In genomic region chr1:153040950-153041631, GRCh38 we compare ENCODE assay signal across 18 cellular contexts. TPM values are rescaled to one million over a fixed set of nuclear protein-coding genes. Genes with fewer than 3 reads are reported as not detected.
A peak's percentile ranks its signal among the peaks of the same experiment; 100 is the strongest.
DNase-seq lines count a peak whose midpoint lies in the region; ATAC-seq, FAIRE-seq and TF ChIP-seq lines count a peak whose summit lies in the region.
"Had no signal": no experiment of that assay in that cellular context is flagged by ENCODE, and none has a peak within 500 bp of the region (broad histone marks: within the 10 kb centered on the region; RNA-seq: fewer than 3 reads in every experiment).

SPRR2D (minus strand) TSS chr1:153041120; CDS start chr1:153040346, 774 bp downstream.

- no peak within 1 kb of the TSS for H2BK120ac ChIP-seq in mesenchymal stem cell (ENCODE audit: low read depth, low read length)

- no peak within 1 kb of the TSS for H3K27ac ChIP-seq in breast epithelium
- H3K27ac ChIP-seq in K562 (ENCODE audit: extremely low read depth, low read depth, low read length), result peak within 1 kb of the TSS; percentile 57; the same call in 2 of the 3 replicates
- H3K27ac ChIP-seq in foreskin keratinocyte, result peak within 1 kb of the TSS; percentile 89
- H3K27ac ChIP-seq in mesenchymal stem cell (ENCODE audit: low read length, poor library complexity, severe bottlenecking), result no peak within 1 kb of the TSS
- H3K27ac ChIP-seq: Peyer's patch had no signal

- H3K4me3 ChIP-seq in breast epithelium (no peak within 1 kb of the TSS), K562 (no peak within 1 kb of the TSS), mesenchymal stem cell (ENCODE audit: insufficient read depth in 1 of 2, low read depth in 1 of 2, low read length in 2 of 2) (no peak within 1 kb of the TSS)
- H3K4me3 ChIP-seq: Peyer's patch had no signal

- H3K9me1 ChIP-seq in K562 (ENCODE audit: control insufficient read depth, insufficient read depth, low read length), result no peaks in the 10 kb centered on the region

- H3K23ac ChIP-seq in mesenchymal stem cell (ENCODE audit: low read length in 2 of 2), result no peak within 1 kb of the TSS

- CTCF ChIA-PET in MCF 10A (lab: Yijun Ruan, JAX), result interaction anchor here (0.6 to 2.2 kb wide), 6 partner anchors 8 to 306 kb away, joined by 3 to 8 read pairs (median 4); no protein-coding TSS in a partner anchor
- CTCF ChIA-PET in K562 (lab: Yijun Ruan, JAX; ENCODE audit: low intra/inter-chr PET ratio), result no interaction called here

- no peak within 1 kb of the TSS for H4K91ac ChIP-seq in mesenchymal stem cell (ENCODE audit: low read length)

- TF ChIP-seq CTCF in MCF 10A (IDR thresholded peaks at IDR 0.05; ENCODE audit: unreplicated experiment) (no peak), breast epithelium (IDR thresholded peaks at IDR 0.05) (no peak), K562 (IDR thresholded peaks at IDR 0.05 in 2 of 3, conservative IDR thresholded peaks at IDR 0.05 in 1 of 3; ENCODE audit: insufficient read depth in 2 of 3, low read depth in 1 of 3, low read length in 3 of 3) (no peak), foreskin keratinocyte (conservative IDR thresholded peaks at IDR 0.05) (peak; percentile 21)

- H3K4ac ChIP-seq in mesenchymal stem cell (ENCODE audit: low read depth in 1 of 2, low read length in 2 of 2), result no peak within 1 kb of the TSS

- BruUV-seq in MCF 10A (replicated peaks; lab: Mats Ljungman, UMichigan) (no TSS peak), K562 (replicated peaks; lab: Mats Ljungman, UMichigan) (no TSS peak)

- DNase-seq in MCF 10A (ENCODE audit: unreplicated experiment) (peak; percentile 54), breast epithelium (ENCODE audit: low spot score in 2 of 2) (no peak), K562 (ENCODE audit: extremely low read depth in 1 of 4, low spot score in 3 of 4) (peak in 1 of 4 experiments; percentile 35), foreskin keratinocyte (peak; percentile 78 to 82), NCI-H1930 (lab: John Stamatoyannopoulos, UW) (no peak), mesenchymal stem cell (no peak)
- no peak for DNase-seq in activated T-cell treated with anti-CD3 and anti-CD28 coated beads, Interleukin-2, amount 50 U/mL, for 48 hours
- DNase-seq: C1 segment of cervical spinal cord, Karpas-422, NCI-H1105, NCI-H2171, NCI-H82, Peyer's patch, Right ventricle myocardium superior, SK-N-SH had no signal

- peaks cover 30% of the 10 kb centered on the region for H3K4me1 Mint-ChIP-seq in MCF 10A (ENCODE audit: insufficient read depth, unreplicated experiment)

- TF ChIP-seq RAD21 in K562 (CRISPR knock-in tag; conservative IDR thresholded peaks at IDR 0.05 in 1 of 2, IDR thresholded peaks at IDR 0.05 in 1 of 2), result no peak

- H3K9ac ChIP-seq in K562 (ENCODE audit: insufficient read depth in 1 of 2, low read depth in 2 of 2, low read length in 2 of 2) (0 out of 4 replicates have a peak within 1 kb of the TSS, but pooled peaks of 1 of the 2 experiments have one; percentile 6), mesenchymal stem cell (ENCODE audit: low read length) (no peak within 1 kb of the TSS)
- H3K9ac ChIP-seq: SK-N-SH had no signal

- peak within 1 kb of the TSS; percentile 24; the same call in 1 of the 2 replicates for H3K4me2 ChIP-seq in K562 (ENCODE audit: insufficient read depth, low read length)
- H3K4me2 ChIP-seq in mesenchymal stem cell (ENCODE audit: low read length, poor library complexity, severe bottlenecking), result no peak within 1 kb of the TSS
- H3K4me2 ChIP-seq: SK-N-SH had no signal

- no peak for TF ChIP-seq POLR2A in breast epithelium (IDR thresholded peaks at IDR 0.05)
- TF ChIP-seq POLR2A in K562 (conservative IDR thresholded peaks at IDR 0.05), result no peak

- no peaks in the 10 kb centered on the region for H3K9me3 Mint-ChIP-seq in MCF 10A (ENCODE audit: unreplicated experiment)

- H2AFZ ChIP-seq in K562 (ENCODE audit: low read depth, low read length), result peak within 1 kb of the TSS; percentile 3; the same call in 1 of the 2 replicates
- H2AFZ ChIP-seq in mesenchymal stem cell (ENCODE audit: low read depth, low read length), result no peak within 1 kb of the TSS

- H4K8ac ChIP-seq in mesenchymal stem cell (ENCODE audit: low read length), result no peak within 1 kb of the TSS

- no peak within 1 kb of the TSS for H3K18ac ChIP-seq in mesenchymal stem cell (ENCODE audit: low read depth in 1 of 2, low read length in 2 of 2)

- H3K27me3 Mint-ChIP-seq in MCF 10A (ENCODE audit: insufficient read depth, unreplicated experiment), result no peaks in the 10 kb centered on the region

- H3K14ac ChIP-seq in mesenchymal stem cell (ENCODE audit: low read length in 2 of 2), result no peak within 1 kb of the TSS

- intact Hi-C loops in MCF 10A (cut with micrococcal nuclease) (loop anchor here (1.0 kb wide), 1 partner anchor 59 kb away; no protein-coding TSS in a partner anchor), breast epithelium (cut with DNase I; ENCODE audit: low total_unique reads) (no loop called here), K562 (cut with micrococcal nuclease) (no loop called here)

- POLR2A ChIA-PET in MCF 10A (lab: Yijun Ruan, JAX) (interaction anchor here (0.6 to 1.2 kb wide), 3 partner anchors 15 to 155 kb away, joined by 3 read pairs; no protein-coding TSS in a partner anchor), K562 (lab: Yijun Ruan, JAX) (no interaction called here)

- no peaks in the 10 kb centered on the region for H3K79me1 ChIP-seq in mesenchymal stem cell (replicated peaks; ENCODE audit: low read length, poor library complexity, severe bottlenecking)

- in situ Hi-C loops in K562 (cut with MboI), result no loop called here

- no peak for TF ChIP-seq EP300 in K562 (IDR thresholded peaks at IDR 0.05; ENCODE audit: low read length)

- FAIRE-seq in K562 (lab: Jason Lieb, UNC), result no peak
- FAIRE-seq: A204.1, H54 had no signal

- ATAC-seq in K562 (peak; percentile 83), foreskin keratinocyte (peak; percentile 88), GM19328 (IDR thresholded peaks at IDR 0.05; ENCODE audit: unreplicated experiment) (no peak)

- H3K4me1 ChIP-seq in breast epithelium, result no peaks in the 10 kb centered on the region
- H3K4me1 ChIP-seq in K562 (replicated peaks in 1 of 2; ENCODE audit: control insufficient read depth in 2 of 2, insufficient read depth in 2 of 2, low read length in 2 of 2), result peaks cover 0 to 22% of the 10 kb centered on the region in 2 experiments; a peak in 3 of 5 replicates
- peaks cover 17% of the 10 kb centered on the region for H3K4me1 ChIP-seq in foreskin keratinocyte
- no peaks in the 10 kb centered on the region for H3K4me1 ChIP-seq in mesenchymal stem cell (ENCODE audit: control insufficient read depth, insufficient read depth, low read depth, low read length)
- H3K4me1 ChIP-seq: Peyer's patch had no signal

- H3K36me3 ChIP-seq in breast epithelium, result no peaks in the 10 kb centered on the region
- no peaks in the 10 kb centered on the region for H3K36me3 ChIP-seq in K562 (ENCODE audit: control insufficient read depth, insufficient read depth, low read length)
- H3K36me3 ChIP-seq in mesenchymal stem cell (ENCODE audit: control insufficient read depth in 1 of 2, insufficient read depth in 2 of 2, low read depth in 1 of 2, low read length in 2 of 2), result no peaks in the 10 kb centered on the region
- H3K36me3 ChIP-seq: Peyer's patch had no signal

- no peaks in the 10 kb centered on the region for H4K20me1 ChIP-seq in K562 (replicated peaks; ENCODE audit: control insufficient read depth, insufficient read depth, low read length)

- H3K9me3 ChIP-seq in breast epithelium (no peaks in the 10 kb centered on the region), K562 (replicated peaks; ENCODE audit: control insufficient read depth, insufficient read depth, low read depth, low read length) (no peaks in the 10 kb centered on the region), mesenchymal stem cell (ENCODE audit: control insufficient read depth, low read length) (no peaks in the 10 kb centered on the region)
- H3K9me3 ChIP-seq: Peyer's patch, SK-N-SH had no signal

- no peaks in the 10 kb centered on the region for H3K79me2 ChIP-seq in K562 (ENCODE audit: control insufficient read depth, insufficient read depth, low read length)

- no peak within 1 kb of the TSS for H2BK5ac ChIP-seq in mesenchymal stem cell (ENCODE audit: low read depth, low read length, poor library complexity, severe bottlenecking)

- WGBS in K562 (ENCODE audit: insufficient coverage, low coverage, missing lambda C conversion rate), result 1% methylated on average over 4 of the region's 4 CpGs
- 56% methylated on average over 4 of the region's 4 CpGs for WGBS in mesenchymal stem cell

- no peak within 1 kb of the TSS for H2AK5ac ChIP-seq in mesenchymal stem cell (ENCODE audit: low read length, severe bottlenecking)

- peak within 1 kb of the TSS; percentile 89 for H3K27ac Mint-ChIP-seq in MCF 10A (ENCODE audit: low read depth, unreplicated experiment)

- no peaks in the 10 kb centered on the region for H3K36me3 Mint-ChIP-seq in MCF 10A (ENCODE audit: insufficient read depth, unreplicated experiment)

- H3K27me3 ChIP-seq in breast epithelium (no peaks in the 10 kb centered on the region), K562 (ENCODE audit: control insufficient read depth in 2 of 2, insufficient read depth in 2 of 2, low read length in 2 of 2) (no peaks in the 10 kb centered on the region), foreskin keratinocyte (no peaks in the 10 kb centered on the region), mesenchymal stem cell (ENCODE audit: control insufficient read depth in 1 of 2, insufficient read depth in 1 of 2, low read length in 2 of 2) (peaks cover 0 to 6% of the 10 kb centered on the region in 2 experiments)
- H3K27me3 ChIP-seq: Peyer's patch had no signal

- H3K4me3 Mint-ChIP-seq in MCF 10A (ENCODE audit: unreplicated experiment), result peak within 1 kb of the TSS; percentile 37

- no peak within 1 kb of the TSS for H2BK12ac ChIP-seq in mesenchymal stem cell (ENCODE audit: low read length in 2 of 2)

- no peak within 1 kb of the TSS for H2BK15ac ChIP-seq in mesenchymal stem cell (ENCODE audit: low read depth, poor library complexity, severe bottlenecking)

RNA-seq across cellular contexts. Expression of gene SPRR2D, which starts in this region (rescaled TPM):
- total RNA-seq in MCF 10A (2022) (430 and 1,071 TPM in 2 replicates), breast epithelium (not detected), K562 (2014; rRNA removed) (0.91 and 3.1 TPM in 2 replicates), K562 (2014; rRNA removed; fragmentation: Illumina TruSeq; extraction: Trizol) (1.7 and 1.9 TPM in 2 replicates), K562 (2015; rRNA removed; fragmentation: Illumina TruSeq; extraction: Trizol) (1.1 and 1.2 TPM in 2 replicates), K562 (2021) (2.7 and 3.9 TPM in 2 replicates), foreskin keratinocyte (8.7 and 18.4 TPM in 2 replicates)
- not detected in 2 replicates for total RNA-seq in K562 (2011; cell fraction: chromatin; rRNA removed; ENCODE audit: low replicate concordance)
- 0.83 and 1.4 TPM in 2 replicates for total RNA-seq in K562 (2011; cell fraction: nucleolus; rRNA removed)
- 2.1 TPM in 1 of 2 replicates, not detected in the other for total RNA-seq in K562 (2011; cell fraction: nucleoplasm; rRNA removed)
- polyA plus RNA-seq in K562 (2011; rRNA removed) (0.41 TPM in 1 of 2 replicates, not detected in the other), K562 (2014; fragmentation: Illumina TruSeq; extraction: Trizol) (4.1 and 4.9 TPM in 2 replicates), K562 (2014; fragmentation: Nextera tagmentation; extraction: Ambion mirVana) (1 to 10 TPM; 4.1 to 5.1 TPM), K562 (2014; rRNA removed) (2.6 and 4.0 TPM in 2 replicates), foreskin keratinocyte (12.2 and 29.7 TPM in 2 replicates)
- polyA plus RNA-seq in K562 (2011; cell fraction: cytosol; rRNA removed), result 0.27 and 1.3 TPM in 2 replicates
- 0.23 TPM in 1 of 2 replicates, not detected in the other for polyA plus RNA-seq in K562 (2011; cell fraction: nucleus; rRNA removed)
- 11.1 and 339 TPM in 2 replicates for polyA plus RNA-seq in K562 (2012)
- polyA minus RNA-seq in K562 (2011; rRNA and poly(A)+ RNA removed), result 0.60 and 0.87 TPM in 2 replicates
- polyA minus RNA-seq in K562 (2011; cell fraction: cytosol; rRNA and poly(A)+ RNA removed), result not detected in 2 replicates
- polyA minus RNA-seq in K562 (2011; cell fraction: nucleus; rRNA and poly(A)+ RNA removed), result 0.40 TPM in 1 of 2 replicates, not detected in the other
- not detected for polyA plus RNA-seq in mesenchymal stem cell (2013, experiment 1 of 2)
- not detected for polyA plus RNA-seq in mesenchymal stem cell (2013, experiment 2 of 2)
- total RNA-seq: Peyer's patch, Right ventricle myocardium superior had no signal
- polyA plus RNA-seq: SK-N-SH had no signal

Comparison
In these comparisons a context has a peak if more than half of its experiments do, and no peak if none do; other contexts are left out.
1. RNA of gene SPRR2D (total RNA-seq): 430 to 1,071 TPM in MCF 10A; 8.7 to 18.4 TPM in foreskin keratinocyte, 0.83 to 3.9 TPM in K562 and not detected in breast epithelium; every median in the first group is over 10 times any median in the second.
2. DNase-seq: peak in MCF 10A (single experiment) and foreskin keratinocyte (2 of 2); none in breast epithelium (0 of 2), activated T-cell treated with anti-CD3 and anti-CD28 coated beads, Interleukin-2, amount 50 U/mL, for 48 hours (0 of 2), NCI-H1930 (0 of 2) and mesenchymal stem cell (single experiment).
3. H3K27ac ChIP-seq: peak in K562 (single experiment) and foreskin keratinocyte (single experiment); none in breast epithelium (0 of 2) and mesenchymal stem cell (single experiment).